Comparison of ENCODE assay signal across 21 cellular contexts in the genomic region with DNA sequence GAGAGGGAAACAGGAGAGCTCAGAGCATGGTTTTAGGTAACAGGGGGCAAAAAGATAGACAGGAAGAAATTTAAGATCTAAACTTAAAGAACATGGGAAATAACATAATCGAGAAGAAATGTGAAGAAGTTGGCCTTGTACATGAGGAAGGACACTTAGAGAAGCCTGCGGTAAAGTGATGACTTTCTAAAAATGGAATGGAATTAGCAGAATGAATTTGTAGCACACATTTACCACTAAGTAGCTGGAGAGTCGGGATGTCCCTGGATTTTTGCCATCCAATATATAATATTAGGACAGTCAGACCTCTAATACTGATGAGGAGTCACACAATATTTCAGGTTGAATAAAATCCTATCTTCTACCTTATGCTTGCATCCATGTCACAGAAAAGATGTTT.
"Had no signal": no experiment of that assay in that cellular context is flagged by ENCODE, and none has a peak within 500 bp of the region (broad histone marks: within the 10 kb centered on the region; RNA-seq: fewer than 3 reads in every experiment).

No MANE protein-coding gene starts in this region.

- H3K9me3 ChIP-seq: esophagus muscularis mucosa, gastrocnemius medialis, heart right ventricle, left lung, lower lobe of right lung, mucosa of descending colon had no signal

- H3K27me3 ChIP-seq: esophagus muscularis mucosa, gastrocnemius medialis, left lung had no signal

- H3K4me3 Mint-ChIP-seq: mesothelial cell of epicardium, naive B cell had no signal

- H3K27ac Mint-ChIP-seq: mesothelial cell of epicardium, naive B cell had no signal

- H3K36me3 ChIP-seq: esophagus muscularis mucosa, gastrocnemius medialis, heart right ventricle, left lung, lower lobe of right lung had no signal

- H3K27ac ChIP-seq: coronary artery, dorsolateral prefrontal cortex, esophagus muscularis mucosa, gastrocnemius medialis, heart right ventricle, left lung, lower lobe of right lung had no signal

- H3K4me1 Mint-ChIP-seq: naive B cell had no signal

- H3K36me3 Mint-ChIP-seq: mesothelial cell of epicardium, naive B cell had no signal

- DNase-seq: dermis blood vessel endothelial cell; dorsolateral prefrontal cortex; effector CD4-positive, alpha-beta T cell; effector memory CD4-positive, alpha-beta T cell; foreskin fibroblast; foreskin melanocyte; gastrocnemius medialis; glutamatergic neuron; head of caudate nucleus; heart right ventricle; hippocampal formation; left cardiac atrium; left ventricle myocardium superior; lower lobe of right lung; mesenchymal stem cell; mucosa of descending colon; naive B cell had no signal

- H3K27me3 Mint-ChIP-seq: naive B cell had no signal

- H3K4me3 ChIP-seq: coronary artery, dorsolateral prefrontal cortex, esophagus muscularis mucosa, gastrocnemius medialis, heart right ventricle, left lung, lower lobe of right lung, mucosa of descending colon had no signal

- H3K9me3 Mint-ChIP-seq: mesothelial cell of epicardium had no signal

- ATAC-seq: gastrocnemius medialis, heart right ventricle, left cardiac atrium, left lung, left ventricle myocardium superior, lower lobe of right lung, mucosa of descending colon had no signal

- H3K4me1 ChIP-seq: esophagus muscularis mucosa, left lung, lower lobe of right lung had no signal
